Comparison of ENCODE assay signal across 15 cellular contexts in genomic region chr17:81687770-81688541, GRCh38.
"Had no signal": no experiment of that assay in that cellular context is flagged by ENCODE, and none has a peak within 500 bp of the region (broad histone marks: within the 10 kb centered on the region; RNA-seq: fewer than 3 reads in every experiment).

No MANE protein-coding gene starts in this region.

- H3K4me3 Mint-ChIP-seq: activated CD8-positive, alpha-beta T cell treated with anti-CD3 and anti-CD28 coated beads for 36 hours; type B pancreatic cell had no signal

- DNase-seq: activated CD4-positive, alpha-beta T cell treated with anti-CD3 and anti-CD28 coated beads for 4 hours; activated CD8-positive, alpha-beta memory T cell treated with anti-CD3 and anti-CD28 coated beads, Interleukin-2, amount 50 U/mL, for 4 hours; activated CD8-positive, alpha-beta T cell treated with anti-CD3 and anti-CD28 coated beads for 36 hours; activated naive CD4-positive, alpha-beta T cell treated with Interleukin-2 at 50 U/mL for 16 hours; midbrain; WERI-Rb-1 had no signal

- H3K27me3 Mint-ChIP-seq: activated CD8-positive, alpha-beta T cell treated with anti-CD3 and anti-CD28 coated beads for 36 hours; type B pancreatic cell had no signal

- H3K27ac ChIP-seq: cardiac muscle cell, gastroesophageal sphincter, hepatocyte, right atrium auricular region, WERI-Rb-1 had no signal

- H3K9me3 Mint-ChIP-seq: activated CD8-positive, alpha-beta T cell treated with anti-CD3 and anti-CD28 coated beads for 36 hours; activated T-helper 1 cell treated with anti-CD3 and anti-CD28 coated beads, Interleukin-12 subunit alpha, Interleukin-12 subunit beta, Interleukin-2, Interleukin-4 antibody, amounts not matched to agents 30 ng/mL and 10 ng/mL and 1 ng/mL, durations not matched to agents 14 hours and 24 hours and 36 hours; type B pancreatic cell had no signal

- H3K4me3 ChIP-seq: cardiac muscle cell, gastroesophageal sphincter, hepatocyte, lung, right atrium auricular region, smooth muscle cell had no signal

- FAIRE-seq: colon had no signal

- H3K27me3 ChIP-seq: cardiac muscle cell, gastroesophageal sphincter, hepatocyte, right atrium auricular region had no signal

- H3K27ac Mint-ChIP-seq: activated CD8-positive, alpha-beta T cell treated with anti-CD3 and anti-CD28 coated beads for 36 hours; activated T-helper 1 cell treated with anti-CD3 and anti-CD28 coated beads, Interleukin-12 subunit alpha, Interleukin-12 subunit beta, Interleukin-2, Interleukin-4 antibody, amounts not matched to agents 30 ng/mL and 10 ng/mL and 1 ng/mL, durations not matched to agents 14 hours and 24 hours and 36 hours; type B pancreatic cell had no signal

- ATAC-seq: activated CD8-positive, alpha-beta T cell treated with anti-CD3 and anti-CD28 coated beads for 36 hours; gastroesophageal sphincter had no signal

- H3K9me3 ChIP-seq: gastroesophageal sphincter, right atrium auricular region had no signal
